ENCODE assay signal across 8 cellular contexts in the genomic region with DNA sequence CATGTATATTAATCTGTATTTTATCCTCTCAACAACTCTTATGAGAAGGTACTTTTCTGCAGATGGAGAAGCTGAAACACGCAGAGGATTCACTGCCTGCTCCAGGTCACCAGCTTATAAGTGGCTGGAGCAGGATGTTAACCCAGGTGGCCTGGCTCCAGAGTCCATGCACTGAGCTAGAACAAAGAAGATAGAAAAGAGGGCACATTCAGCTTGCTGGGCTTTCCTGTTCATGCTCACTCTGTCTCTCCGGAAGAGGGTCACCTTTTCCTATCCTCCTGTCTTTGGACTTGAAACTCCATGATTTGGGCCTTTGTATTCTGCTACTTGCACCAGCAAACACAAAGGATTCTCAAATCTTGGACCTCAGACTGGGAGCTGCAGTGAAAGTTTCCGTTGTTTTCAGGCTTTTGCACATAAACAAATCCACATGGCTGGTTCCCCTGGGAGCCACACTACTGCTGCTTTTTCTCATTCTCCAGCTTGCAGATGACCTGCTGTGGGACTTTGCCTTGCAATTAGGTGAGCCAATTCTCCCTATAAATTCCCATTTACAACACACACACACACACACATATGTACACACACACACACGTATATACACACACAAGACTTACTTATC.
DNase-seq lines count a peak whose midpoint lies in the region; ATAC-seq and TF ChIP-seq lines count a peak whose summit lies in the region.

No MANE protein-coding gene starts in this region.

- DNase-seq in DND-41 (no peak), NK-92 (lab: John Stamatoyannopoulos, UW; ENCODE audit: unreplicated experiment) (no peak), tibial nerve (ENCODE audit: low spot score in 2 of 2) (no peak)
- DNase-seq in activated naive CD8-positive, alpha-beta T cell treated with anti-CD3 and anti-CD28 coated beads for 36 hours, result no peak
- no peak for DNase-seq in naive thymus-derived CD8-positive, alpha-beta T cell
- DNase-seq in effector CD8-positive, alpha-beta T cell (lab: John Stamatoyannopoulos, UW), result no peak

- H3K9me3 Mint-ChIP-seq in activated naive CD8-positive, alpha-beta T cell treated with anti-CD3 and anti-CD28 coated beads for 36 hours, result no peaks in the 10 kb centered on the region
- no peaks in the 10 kb centered on the region for H3K9me3 Mint-ChIP-seq in naive thymus-derived CD8-positive, alpha-beta T cell

- 17 to 37% methylated on average over 4 of the region's 4 CpGs for WGBS in tibial nerve, 2 donors

- ATAC-seq in DND-41 (ENCODE audit: insufficient read depth, low read depth) (no peak), GM21717 (IDR thresholded peaks at IDR 0.05; ENCODE audit: unreplicated experiment) (no peak)
- ATAC-seq in naive thymus-derived CD8-positive, alpha-beta T cell, result no peak

- no peak for TF ChIP-seq POLR2A in tibial nerve (IDR thresholded peaks at IDR 0.05)

- POLR2A ChIA-PET in naive thymus-derived CD8-positive, alpha-beta T cell (lab: Charles Lee), result interaction anchor here (0.5 kb wide), 1 partner anchor 571 kb away, joined by 3 read pairs; no protein-coding TSS in a partner anchor

- H2AFZ ChIP-seq in DND-41 (ENCODE audit: low read depth, low read length) (peak overlapping the region; percentile 75), KMS-11 (ENCODE audit: low read depth) (peak overlapping the region; percentile 86)

- H3K27ac Mint-ChIP-seq in activated naive CD8-positive, alpha-beta T cell treated with anti-CD3 and anti-CD28 coated beads for 36 hours, result peak overlapping the region; percentile 88
- peak overlapping the region in 6 of 10 donors; percentile 62 to 97 (median 94) for H3K27ac Mint-ChIP-seq in naive thymus-derived CD8-positive, alpha-beta T cell

- H3K4me3 Mint-ChIP-seq in activated naive CD8-positive, alpha-beta T cell treated with anti-CD3 and anti-CD28 coated beads for 36 hours, result peak overlapping the region; percentile 97
- H3K4me3 Mint-ChIP-seq in naive thymus-derived CD8-positive, alpha-beta T cell, result peak overlapping the region in 8 of 10 donors; percentile 92 to 99 (median 94)

- H3K4me3 ChIP-seq in DND-41 (ENCODE audit: low read depth in 1 of 2, low read length in 2 of 2) (peak overlapping the region; percentile 98 to 99; a peak in 3 of 4 replicates), KMS-11 (IDR thresholded peaks at IDR 0.05; ENCODE audit: insufficient read depth, low read depth, low read length) (no peak overlapping the region), tibial nerve (no peak overlapping the region)

- H3K27ac ChIP-seq in DND-41 (ENCODE audit: low read length), result peak overlapping the region; percentile 78
- peak overlapping the region; percentile 51 for H3K27ac ChIP-seq in KMS-11
- peak overlapping the region in 1 of 4 donors; percentile 79 for H3K27ac ChIP-seq in tibial nerve

- H3K27me3 Mint-ChIP-seq in activated naive CD8-positive, alpha-beta T cell treated with anti-CD3 and anti-CD28 coated beads for 36 hours, result no peaks in the 10 kb centered on the region
- peaks cover 0 to 1% (median 0%) of the 10 kb centered on the region in 5 donors for H3K27me3 Mint-ChIP-seq in naive thymus-derived CD8-positive, alpha-beta T cell

- peaks cover 19% of the 10 kb centered on the region for H3K36me3 Mint-ChIP-seq in activated naive CD8-positive, alpha-beta T cell treated with anti-CD3 and anti-CD28 coated beads for 36 hours
- H3K36me3 Mint-ChIP-seq in naive thymus-derived CD8-positive, alpha-beta T cell, result peaks cover 0 to 9% (median 0%) of the 10 kb centered on the region in 3 donors

- H3K79me2 ChIP-seq in DND-41 (ENCODE audit: insufficient read depth, low read length) (peaks cover 51% of the 10 kb centered on the region), KMS-11 (ENCODE audit: insufficient read depth, low read depth) (peaks cover 43% of the 10 kb centered on the region)

- H3K4me1 Mint-ChIP-seq in activated naive CD8-positive, alpha-beta T cell treated with anti-CD3 and anti-CD28 coated beads for 36 hours, result peaks cover 34% of the 10 kb centered on the region
- peaks cover 16 to 42% (median 34%) of the 10 kb centered on the region in 4 donors for H3K4me1 Mint-ChIP-seq in naive thymus-derived CD8-positive, alpha-beta T cell

- no peak for TF ChIP-seq EP300 in tibial nerve (IDR thresholded peaks at IDR 0.05)

- H4K20me1 ChIP-seq in DND-41 (ENCODE audit: insufficient read depth, low read length) (peaks cover 23% of the 10 kb centered on the region), KMS-11 (ENCODE audit: insufficient read depth) (peaks cover 6% of the 10 kb centered on the region; the same call in 1 of the 2 replicates)

- H3K9ac ChIP-seq in DND-41 (ENCODE audit: low read depth, low read length) (peak overlapping the region; percentile 73), KMS-11 (peak overlapping the region; percentile 72)

- H3K9me3 ChIP-seq in DND-41 (ENCODE audit: insufficient read depth, low read length, severe bottlenecking), result no peaks in the 10 kb centered on the region
- H3K9me3 ChIP-seq in tibial nerve, result no peaks in the 10 kb centered on the region

- TF ChIP-seq CTCF in DND-41 (IDR thresholded peaks at IDR 0.05; ENCODE audit: borderline replicate concordance, extremely low read depth, low read length, poor library complexity, severe bottlenecking) (no peak), KMS-11 (conservative IDR thresholded peaks at IDR 0.05; ENCODE audit: low read depth, low read length) (no peak), tibial nerve (IDR thresholded peaks at IDR 0.05) (no peak)

- H3K36me3 ChIP-seq in DND-41 (ENCODE audit: insufficient read depth, low read length), result peaks cover 5% of the 10 kb centered on the region; the same call in 1 of the 2 replicates
- H3K36me3 ChIP-seq in KMS-11 (ENCODE audit: insufficient read depth), result no peaks in the 10 kb centered on the region
- no peaks in the 10 kb centered on the region for H3K36me3 ChIP-seq in tibial nerve

- peak overlapping the region; percentile 96 for H3K4me2 ChIP-seq in DND-41 (ENCODE audit: insufficient read depth, low read length)
- H3K4me2 ChIP-seq in KMS-11, result peak overlapping the region; percentile 79

- H3K27me3 ChIP-seq in DND-41 (ENCODE audit: insufficient read depth, low read length, poor library complexity) (no peaks in the 10 kb centered on the region), KMS-11 (ENCODE audit: insufficient read depth, low read depth) (no peaks in the 10 kb centered on the region), tibial nerve (no peaks in the 10 kb centered on the region)

- H3K4me1 ChIP-seq in DND-41 (ENCODE audit: insufficient read depth, low read length) (peaks cover 42% of the 10 kb centered on the region), KMS-11 (ENCODE audit: low read depth, poor library complexity, severe bottlenecking) (peaks cover 22% of the 10 kb centered on the region), tibial nerve (peaks cover 0 to 33% (median 21%) of the 10 kb centered on the region in 4 donors)

Comparison
In these comparisons a context has a peak if more than half of its experiments do, and no peak if none do; other contexts are left out.
1. H3K4me3 ChIP-seq: peak in DND-41 (2 of 2); none in KMS-11 (single experiment) and tibial nerve (0 of 4).